In the genomic region with DNA sequence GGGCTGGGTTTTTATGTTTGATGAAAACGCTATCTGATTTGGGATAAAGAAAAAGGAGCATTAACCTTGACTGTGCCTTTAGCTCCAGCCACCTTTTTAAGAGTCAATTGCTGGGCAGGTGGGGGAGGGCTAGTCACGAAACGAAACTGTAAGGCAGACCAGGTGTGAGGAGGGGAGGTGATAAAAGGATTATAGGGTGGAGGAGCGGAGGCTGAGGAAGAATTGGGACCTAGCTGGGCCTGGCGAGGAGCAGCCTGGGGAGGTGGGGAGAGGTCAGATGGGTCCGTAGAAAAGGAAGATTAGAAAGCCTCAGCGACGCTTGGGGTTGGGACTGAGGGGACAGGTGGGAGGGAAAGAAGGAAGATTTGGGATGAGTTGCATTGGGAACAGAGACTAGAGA, we compare ENCODE assay signal across 2 cellular contexts. TPM values are rescaled to one million over a fixed set of nuclear protein-coding genes. Genes with fewer than 3 reads are reported as not detected.
"Had no signal": no experiment of that assay in that cellular context is flagged by ENCODE, and none has a peak within 500 bp of the region (broad histone marks: within the 10 kb centered on the region; RNA-seq: fewer than 3 reads in every experiment).

No MANE protein-coding gene starts in this region.

RNA-seq across cellular contexts. Expression of gene CYP1B1, which starts 8.6 kb away (rescaled TPM):
- total RNA-seq: HepG2, HT1080 had no signal
